ENCODE assay signal across 8 cellular contexts in genomic region chr1:245156736-245157505, GRCh38. TPM values are rescaled to one million over a fixed set of nuclear protein-coding genes. Genes with fewer than 3 reads are reported as not detected.
DNase-seq lines count a peak whose midpoint lies in the region; ATAC-seq and TF ChIP-seq lines count a peak whose summit lies in the region.

No MANE protein-coding gene starts in this region.

- peaks cover 52 to 67% (median 59%) of the 10 kb centered on the region in 5 donors for H3K27me3 Mint-ChIP-seq in naive thymus-derived CD4-positive, alpha-beta T cell

- CTCF ChIA-PET in naive thymus-derived CD4-positive, alpha-beta T cell (lab: Charles Lee): no interaction called here

- no peaks in the 10 kb centered on the region for H3K36me3 Mint-ChIP-seq in naive thymus-derived CD4-positive, alpha-beta T cell

- H3K36me3 ChIP-seq in OCI-LY3 (replicated peaks; ENCODE audit: low read depth, low read length): no peaks in the 10 kb centered on the region
- H3K36me3 ChIP-seq in duodenal mucosa (ENCODE audit: control insufficient read depth in 1 of 2, insufficient read depth in 2 of 2, low read length in 2 of 2): no peaks in the 10 kb centered on the region
- no peaks in the 10 kb centered on the region for H3K36me3 ChIP-seq in naive thymus-derived CD4-positive, alpha-beta T cell (ENCODE audit: control insufficient read depth in 2 of 3, insufficient read depth in 3 of 3, low read length in 3 of 3)

- no peak for ATAC-seq in naive thymus-derived CD4-positive, alpha-beta T cell
- ATAC-seq in activated CD4-positive, CD25-positive, alpha-beta regulatory T cell treated with anti-CD3 and anti-CD28 coated beads, Interleukin-2, amount 50 U/mL, for 24 hours: no peak
- ATAC-seq in HG03432 (IDR thresholded peaks at IDR 0.05; ENCODE audit: unreplicated experiment): no peak
- no peak for ATAC-seq in GM21723 (IDR thresholded peaks at IDR 0.05; ENCODE audit: unreplicated experiment)

- H3K27me3 ChIP-seq in OCI-LY3 (ENCODE audit: low read depth, low read length) (peaks cover 69% of the 10 kb centered on the region), duodenal mucosa (ENCODE audit: control insufficient read depth in 1 of 2, insufficient read depth in 2 of 2, low read length in 2 of 2) (peaks cover 9 to 17% of the 10 kb centered on the region in 2 donors)
- H3K27me3 ChIP-seq in naive thymus-derived CD4-positive, alpha-beta T cell (ENCODE audit: control insufficient read depth in 2 of 2, insufficient read depth in 2 of 2, low read length in 2 of 2): peaks cover 3 to 13% of the 10 kb centered on the region in 2 donors

- peak overlapping the region; percentile 54 for H3K4me3 ChIP-seq in GM12875 (ENCODE audit: low read depth, low read length)
- H3K4me3 ChIP-seq in OCI-LY3 (ENCODE audit: low read length): peak overlapping the region; percentile 77
- peak overlapping the region; percentile 65 to 82 for H3K4me3 ChIP-seq in duodenal mucosa (ENCODE audit: low read depth in 1 of 2, low read length in 2 of 2)
- peak overlapping the region; percentile 30 for H3K4me3 ChIP-seq in naive thymus-derived CD4-positive, alpha-beta T cell (ENCODE audit: low read length)

- no peaks in the 10 kb centered on the region for H3K79me2 ChIP-seq in OCI-LY3 (ENCODE audit: low read length)

- DNase-seq in AG08396 (ENCODE audit: low spot score): peak; percentile 20
- no peak for DNase-seq in naive thymus-derived CD4-positive, alpha-beta T cell

- intact Hi-C loops in naive thymus-derived CD4-positive, alpha-beta T cell (cut with micrococcal nuclease): loop anchor here (2.0 to 5.0 kb wide), 4 partner anchors 224 to 795 kb away; partner anchors contain the start of gene DESI2 (in 2 of the 2)

- H3K27ac ChIP-seq in OCI-LY3 (ENCODE audit: low read length) (no peak overlapping the region), duodenal mucosa (ENCODE audit: low read depth, low read length) (no peak overlapping the region)
- H3K27ac ChIP-seq in naive thymus-derived CD4-positive, alpha-beta T cell (ENCODE audit: low read depth, low read length): no peak overlapping the region

- H3K9me3 ChIP-seq in OCI-LY3 (ENCODE audit: insufficient read depth, low read length): no peaks in the 10 kb centered on the region; the same call in 1 of the 2 replicates
- no peaks in the 10 kb centered on the region for H3K9me3 ChIP-seq in duodenal mucosa (ENCODE audit: control insufficient read depth in 1 of 2, low read length in 2 of 2)
- H3K9me3 ChIP-seq in naive thymus-derived CD4-positive, alpha-beta T cell (ENCODE audit: control insufficient read depth in 2 of 3, low read length in 3 of 3): no peaks in the 10 kb centered on the region

- H3K4me1 Mint-ChIP-seq in naive thymus-derived CD4-positive, alpha-beta T cell: peaks cover 0 to 28% (median 26%) of the 10 kb centered on the region in 7 donors

- no peak overlapping the region for H3K27ac Mint-ChIP-seq in naive thymus-derived CD4-positive, alpha-beta T cell

- POLR2A ChIA-PET in naive thymus-derived CD4-positive, alpha-beta T cell (lab: Charles Lee): no interaction called here

- peak overlapping the region; percentile 33; the same call in 1 of the 2 replicates for H3K9ac ChIP-seq in OCI-LY3 (ENCODE audit: low read length)
- peak overlapping the region in 1 of 2 donors; percentile 51 for H3K9ac ChIP-seq in duodenal mucosa (ENCODE audit: low read depth in 1 of 2, low read length in 2 of 2)

- peaks cover 0 to 29% (median 8%) of the 10 kb centered on the region in 11 donors for H3K9me3 Mint-ChIP-seq in naive thymus-derived CD4-positive, alpha-beta T cell

- H3K4me1 ChIP-seq in OCI-LY3 (ENCODE audit: low read length) (peaks cover 6% of the 10 kb centered on the region; the same call in 1 of the 2 replicates), duodenal mucosa (ENCODE audit: control insufficient read depth in 1 of 2, insufficient read depth in 2 of 2, low read length in 2 of 2) (peaks cover 38 to 48% of the 10 kb centered on the region in 2 donors)
- H3K4me1 ChIP-seq in naive thymus-derived CD4-positive, alpha-beta T cell (ENCODE audit: control insufficient read depth in 2 of 2, insufficient read depth in 2 of 2, low read length in 2 of 2): peaks cover 15 to 20% of the 10 kb centered on the region in 2 donors

- H3K4me2 ChIP-seq in OCI-LY3 (ENCODE audit: low read length): peak overlapping the region; percentile 77

- TF ChIP-seq CTCF in GM12875 (IDR thresholded peaks at IDR 0.05; ENCODE audit: borderline replicate concordance, insufficient read depth, low read depth, low read length) (no peak), OCI-LY3 (IDR thresholded peaks at IDR 0.05; ENCODE audit: low read depth, low read length) (no peak)

- peak overlapping the region; percentile 74 to 88 (median 79) for H3K4me3 Mint-ChIP-seq in naive thymus-derived CD4-positive, alpha-beta T cell

- H2AFZ ChIP-seq in OCI-LY3 (ENCODE audit: low read depth, low read length): peak overlapping the region; percentile 26; the same call in 1 of the 2 replicates

- no peaks in the 10 kb centered on the region for H4K20me1 ChIP-seq in OCI-LY3 (ENCODE audit: insufficient read depth, low read length)

RNA-seq across cellular contexts. Expression of gene KIF26B, which starts 2.1 kb away (rescaled TPM):
- under 1 TPM in 2 of 5 experiments, not detected in 3; 0.21 to 0.24 TPM for total RNA-seq in naive thymus-derived CD4-positive, alpha-beta T cell
- under 1 TPM in 1 of 2 donors, not detected in 1; 0.06 TPM for polyA plus RNA-seq in naive thymus-derived CD4-positive, alpha-beta T cell
